23 cellular contexts compared by ENCODE assay signal in genomic region chr6:36542041-36542440, GRCh38. TPM values are rescaled to one million over a fixed set of nuclear protein-coding genes. Genes with fewer than 3 reads are reported as not detected.
DNase-seq lines count a peak whose midpoint lies in the region; ATAC-seq and TF ChIP-seq lines count a peak whose summit lies in the region.
"Had no signal": no experiment of that assay in that cellular context is flagged by ENCODE, and none has a peak within 500 bp of the region (broad histone marks: within the 10 kb centered on the region; RNA-seq: fewer than 3 reads in every experiment).

No MANE protein-coding gene starts in this region.

- H3K36me3 ChIP-seq in PC-3 (ENCODE audit: low read depth, low read length) (peaks cover 11% of the 10 kb centered on the region), esophagus squamous epithelium (peaks cover 0 to 40% (median 14%) of the 10 kb centered on the region in 3 donors)

- H3K27ac ChIP-seq in PC-3 (ENCODE audit: low read length) (peak overlapping the region; percentile 40), esophagus squamous epithelium (no peak overlapping the region)
- H3K27ac ChIP-seq: body of pancreas, left lung, psoas muscle, tibial artery had no signal

- TF ChIP-seq POLR2A in esophagus squamous epithelium (IDR thresholded peaks at IDR 0.05): no peak

- H3K4me3 ChIP-seq in PC-3 (ENCODE audit: low read length): peak overlapping the region; percentile 15; the same call in 1 of the 2 replicates
- H3K4me3 ChIP-seq in esophagus squamous epithelium: no peak overlapping the region
- H3K4me3 ChIP-seq: body of pancreas, HAP-1, left lung, psoas muscle, skin epidermis, tibial artery had no signal

- ATAC-seq in stimulated activated naive CD8-positive, alpha-beta T cell treated with anti-CD3 and anti-CD28 coated beads, Interleukin-15, Interleukin-2, amounts not matched to agents 100 U/mL and 50 U/mL, for 24 hours: no peak
- ATAC-seq in PC-3: peak; percentile 51
- ATAC-seq in effector memory CD8-positive, alpha-beta T cell (replicated peaks): no peak
- ATAC-seq in GM18870 (IDR thresholded peaks at IDR 0.05; ENCODE audit: unreplicated experiment): no peak
- ATAC-seq: body of pancreas, left lung, psoas muscle had no signal

- H3K9me3 ChIP-seq in PC-3 (ENCODE audit: low read length) (no peaks in the 10 kb centered on the region), esophagus squamous epithelium (no peaks in the 10 kb centered on the region)
- H3K9me3 ChIP-seq: body of pancreas, HAP-1, left lung, psoas muscle, tibial artery had no signal

- H3F3A ChIP-seq in PC-3 (ENCODE audit: low read length, unreplicated experiment): no peaks in the 10 kb centered on the region

- no TSS peak for BruUV-seq in PC-3 (replicated peaks; lab: Mats Ljungman, UMichigan)

- H3K4me2 ChIP-seq in PC-3 (ENCODE audit: low read length): peak overlapping the region; percentile 65

- H3K27me3 ChIP-seq in PC-3 (ENCODE audit: low read length): no peaks in the 10 kb centered on the region
- H3K27me3 ChIP-seq in esophagus squamous epithelium: no peaks in the 10 kb centered on the region
- H3K27me3 ChIP-seq: body of pancreas, left lung, tibial artery had no signal

- TF ChIP-seq CTCF in PC-3 (conservative IDR thresholded peaks at IDR 0.05; ENCODE audit: low read depth, low read length) (no peak), progenitor cell of endocrine pancreas (IDR thresholded peaks at IDR 0.05; ENCODE audit: unreplicated experiment) (no peak), esophagus squamous epithelium (IDR thresholded peaks at IDR 0.05) (no peak)

- peak overlapping the region; percentile 23; the same call in 1 of the 2 replicates for H3K9ac ChIP-seq in PC-3 (ENCODE audit: low read length)

- peaks cover 40% of the 10 kb centered on the region for H3K4me1 ChIP-seq in PC-3 (ENCODE audit: insufficient read depth, low read length)
- peaks cover 17 to 54% (median 19%) of the 10 kb centered on the region in 3 donors for H3K4me1 ChIP-seq in esophagus squamous epithelium

- H3K9me2 ChIP-seq in PC-3 (replicated peaks; ENCODE audit: low read length): no peaks in the 10 kb centered on the region

- 67 to 86% methylated on average over 2 of the region's 2 CpGs for WGBS in esophagus squamous epithelium, 2 donors

- DNase-seq in stimulated activated naive CD8-positive, alpha-beta T cell treated with anti-CD3 and anti-CD28 coated beads, Interleukin-15, Interleukin-2, amounts not matched to agents 100 U/mL and 50 U/mL, for 24 hours: no peak
- peak; percentile 58 for DNase-seq in PC-3
- DNase-seq in effector memory CD8-positive, alpha-beta T cell: no peak
- DNase-seq in progenitor cell of endocrine pancreas (ENCODE audit: low spot score, unreplicated experiment): no peak
- no peak for DNase-seq in esophagus squamous epithelium (lab: John Stamatoyannopoulos, UW)
- DNase-seq: activated CD8-positive, alpha-beta memory T cell treated with anti-CD3 and anti-CD28 coated beads, Interleukin-2, amount 50 U/mL, for 48 hours; activated naive CD8-positive, alpha-beta T cell treated with anti-CD3 and anti-CD28 coated beads, Interleukin-2, amount 10 ng/mL, durations not matched to agents 7 days and 5 days; body of pancreas; EL; left lung; NCI-H1092 treated with DMSO at 0.1 percent for 48 hours; NCI-H2029 treated with DMSO at 0.1 percent for 48 hours; NCI-H510A; NK-92 treated with Interleukin-12 subunit alpha and Interleukin-12 subunit beta, amount 100 ng/mL, for 24 hours; psoas muscle; stimulated activated CD4-positive, alpha-beta T cell treated with anti-CD3 and anti-CD28 coated beads, Interleukin-2, amount 100 ng/mL, for 24 hours; stimulated activated naive CD4-positive, alpha-beta T cell; tibial artery had no signal

- peaks cover 69% of the 10 kb centered on the region for H3K79me2 ChIP-seq in PC-3 (ENCODE audit: low read length)

- CTCF ChIA-PET in PC-3 (lab: Charles Lee): interaction anchor here (0.6 kb wide), 1 partner anchor 719 kb away, joined by 4 read pairs; no protein-coding TSS in a partner anchor

- H2AFZ ChIP-seq in PC-3 (ENCODE audit: low read length): no peak overlapping the region

- peak overlapping the region; percentile 91 for H3K27ac Mint-ChIP-seq in stimulated activated naive CD8-positive, alpha-beta T cell treated with anti-CD3 and anti-CD28 coated beads, Interleukin-15, Interleukin-2, amounts not matched to agents 100 ng/mL and 50 ng/mL, for 24 hours
- H3K27ac Mint-ChIP-seq in effector memory CD8-positive, alpha-beta T cell: peak overlapping the region; percentile 44 to 71
- H3K27ac Mint-ChIP-seq in progenitor cell of endocrine pancreas: no peak overlapping the region
- H3K27ac Mint-ChIP-seq: mesothelial cell of epicardium had no signal

- POLR2A ChIA-PET in PC-3 (lab: Charles Lee; ENCODE audit: unreplicated experiment): no interaction called here

- H4K20me1 ChIP-seq in PC-3 (ENCODE audit: low read length): no peaks in the 10 kb centered on the region

- no peaks in the 10 kb centered on the region for H3K27me3 Mint-ChIP-seq in stimulated activated naive CD8-positive, alpha-beta T cell treated with anti-CD3 and anti-CD28 coated beads, Interleukin-15, Interleukin-2, amounts not matched to agents 100 ng/mL and 50 ng/mL, for 24 hours
- no peaks in the 10 kb centered on the region for H3K27me3 Mint-ChIP-seq in effector memory CD8-positive, alpha-beta T cell
- no peaks in the 10 kb centered on the region for H3K27me3 Mint-ChIP-seq in progenitor cell of endocrine pancreas
- H3K27me3 Mint-ChIP-seq: activated naive CD8-positive, alpha-beta T cell treated with anti-CD3 and anti-CD28 coated beads, Interleukin-2, amount 10 ng/mL, durations not matched to agents 7 days and 5 days had no signal

- no peaks in the 10 kb centered on the region for H3K9me3 Mint-ChIP-seq in stimulated activated naive CD8-positive, alpha-beta T cell treated with anti-CD3 and anti-CD28 coated beads, Interleukin-15, Interleukin-2, amounts not matched to agents 100 ng/mL and 50 ng/mL, for 24 hours
- H3K9me3 Mint-ChIP-seq in effector memory CD8-positive, alpha-beta T cell: no peaks in the 10 kb centered on the region
- no peaks in the 10 kb centered on the region for H3K9me3 Mint-ChIP-seq in progenitor cell of endocrine pancreas (ENCODE audit: low read depth)
- H3K9me3 Mint-ChIP-seq: activated naive CD8-positive, alpha-beta T cell treated with anti-CD3 and anti-CD28 coated beads, Interleukin-2, amount 10 ng/mL, durations not matched to agents 7 days and 5 days; mesothelial cell of epicardium had no signal

- H3K36me3 Mint-ChIP-seq in stimulated activated naive CD8-positive, alpha-beta T cell treated with anti-CD3 and anti-CD28 coated beads, Interleukin-15, Interleukin-2, amounts not matched to agents 100 ng/mL and 50 ng/mL, for 24 hours (ENCODE audit: low read depth): peaks cover 52% of the 10 kb centered on the region
- H3K36me3 Mint-ChIP-seq in effector memory CD8-positive, alpha-beta T cell (ENCODE audit: insufficient read depth): peaks cover 74% of the 10 kb centered on the region
- H3K36me3 Mint-ChIP-seq in progenitor cell of endocrine pancreas (ENCODE audit: insufficient read depth): peaks cover 12% of the 10 kb centered on the region

- H3K4me3 Mint-ChIP-seq in stimulated activated naive CD8-positive, alpha-beta T cell treated with anti-CD3 and anti-CD28 coated beads, Interleukin-15, Interleukin-2, amounts not matched to agents 100 ng/mL and 50 ng/mL, for 24 hours: no peak overlapping the region
- H3K4me3 Mint-ChIP-seq in effector memory CD8-positive, alpha-beta T cell: peak overlapping the region; percentile 70 to 72
- no peak overlapping the region for H3K4me3 Mint-ChIP-seq in progenitor cell of endocrine pancreas (ENCODE audit: low read depth)
- H3K4me3 Mint-ChIP-seq: mesothelial cell of epicardium had no signal

- intact Hi-C loops in PC-3 (cut with micrococcal nuclease): loop anchor here (1.0 to 5.0 kb wide), 2 partner anchors 35 to 120 kb away; no protein-coding TSS in a partner anchor
- intact Hi-C loops in esophagus squamous epithelium (cut with DNase I): loop anchor here (10.0 kb wide), 1 partner anchor 53 kb away; the partner anchor contains the start of gene SRSF3

- peaks cover 70% of the 10 kb centered on the region for H3K4me1 Mint-ChIP-seq in stimulated activated naive CD8-positive, alpha-beta T cell treated with anti-CD3 and anti-CD28 coated beads, Interleukin-15, Interleukin-2, amounts not matched to agents 100 ng/mL and 50 ng/mL, for 24 hours (ENCODE audit: low read depth)
- H3K4me1 Mint-ChIP-seq in effector memory CD8-positive, alpha-beta T cell (ENCODE audit: low read depth in 2 of 2): peaks cover 26 to 48% of the 10 kb centered on the region in 2 donors
- peaks cover 19% of the 10 kb centered on the region for H3K4me1 Mint-ChIP-seq in progenitor cell of endocrine pancreas (ENCODE audit: low read depth)

RNA-seq across cellular contexts. Expression of gene STK38, which starts 5.2 kb away (rescaled TPM):
- total RNA-seq in PC-3 (2014; rRNA removed) (25.7 and 26.9 TPM in 2 replicates), progenitor cell of endocrine pancreas (46.9 and 47.2 TPM in 2 replicates), esophagus squamous epithelium (10 to 100 TPM; 26.5 to 33.6 (median 30.3) TPM)

RNA-seq across cellular contexts. Expression of gene SRSF3, which starts 52.1 kb away (rescaled TPM):
- total RNA-seq in PC-3 (2014; rRNA removed) (206 and 297 TPM in 2 replicates), progenitor cell of endocrine pancreas (427 and 442 TPM in 2 replicates), esophagus squamous epithelium (100 to 1,000 TPM; 111 to 213 (median 185) TPM)

Comparison
In these comparisons a context has a peak if more than half of its experiments do, and no peak if none do; other contexts are left out.
1. H3K4me3 Mint-ChIP-seq: peak in effector memory CD8-positive, alpha-beta T cell (2 of 2); none in stimulated activated naive CD8-positive, alpha-beta T cell treated with anti-CD3 and anti-CD28 coated beads, Interleukin-15, Interleukin-2, amounts not matched to agents 100 ng/mL and 50 ng/mL, for 24 hours (single experiment) and progenitor cell of endocrine pancreas (single experiment).